In the genomic region with DNA sequence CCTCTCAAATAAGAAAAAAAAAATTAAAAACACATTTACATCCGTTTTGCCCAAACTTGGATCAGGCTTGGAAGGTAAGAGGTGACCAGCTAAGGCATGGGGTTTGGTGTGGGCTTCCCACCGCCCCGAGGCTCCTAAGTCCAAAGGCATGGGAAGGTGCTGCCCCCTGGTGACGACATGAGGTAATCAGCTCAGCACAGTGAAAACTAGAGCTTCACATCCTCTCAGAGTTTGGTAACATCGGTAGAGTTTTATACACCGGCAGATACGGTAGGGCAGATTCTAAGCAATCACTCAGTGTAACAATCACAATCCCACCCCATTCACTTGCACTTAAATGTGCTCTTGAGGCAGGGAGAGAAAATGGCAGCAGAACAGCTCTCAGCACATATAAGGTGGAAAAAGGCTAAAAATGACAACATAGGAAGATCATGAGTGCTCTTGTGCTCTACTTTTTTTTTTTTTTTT, we compare ENCODE assay signal across 8 cellular contexts.
DNase-seq lines count a peak whose midpoint lies in the region; ATAC-seq lines count a peak whose summit lies in the region.

No MANE protein-coding gene starts in this region.

- intact Hi-C loops in Right ventricle myocardium superior (cut with DNase I) = loop anchor here (5.0 kb wide), 2 partner anchors 195 to 215 kb away; no protein-coding TSS in a partner anchor
- intact Hi-C loops in posterior cingulate gyrus (cut with DNase I) = loop anchor here (1.0 to 5.0 kb wide), 3 partner anchors 195 to 695 kb away; no protein-coding TSS in a partner anchor

- DNase-seq in Daoy (ENCODE audit: low read depth) (peak; percentile 91), M059J (ENCODE audit: low read depth) (peak; percentile 71), SK-N-DZ (ENCODE audit: low spot score) (peak; percentile 81), Right ventricle myocardium superior (peak; percentile 84), posterior cingulate gyrus (peak; percentile 61 to 97 (median 87)), ureter (ENCODE audit: low spot score) (peak; percentile 76)
- peak; percentile 76 for DNase-seq in activated naive CD4-positive, alpha-beta T cell treated with anti-CD3 and anti-CD28 coated beads, Interleukin-2, amount 50 U/mL, for 16 hours

- peak; percentile 85 for ATAC-seq in GM21825 (IDR thresholded peaks at IDR 0.05; ENCODE audit: unreplicated experiment)
- peak; percentile 92 for ATAC-seq in Right ventricle myocardium superior (ENCODE audit: poor library complexity)

Comparison
In these comparisons a context has a peak if more than half of its experiments do, and no peak if none do; other contexts are left out.
1. Peak in every context shown above with its lines: DNase-seq and ATAC-seq.